15 cellular contexts compared by ENCODE assay signal in the genomic region with DNA sequence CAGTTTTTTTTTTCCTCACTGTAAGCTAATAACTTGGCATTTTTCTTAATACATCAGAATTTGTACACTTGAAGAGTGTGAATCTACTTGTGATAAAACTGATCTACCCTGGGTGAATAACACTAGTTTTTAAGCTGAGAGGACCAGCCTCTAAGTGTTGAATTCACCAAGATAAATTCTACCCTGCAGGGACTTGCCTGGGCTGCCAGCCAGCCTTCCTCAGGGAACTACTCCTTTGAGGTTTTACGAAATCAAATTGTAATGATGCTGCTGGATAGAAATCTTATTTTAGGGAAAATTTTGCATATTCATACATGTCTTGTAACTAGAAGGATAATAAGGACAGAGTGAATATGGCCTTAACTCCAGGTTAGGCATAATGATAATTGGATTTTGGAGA. TPM values are rescaled to one million over a fixed set of nuclear protein-coding genes. Genes with fewer than 3 reads are reported as not detected.
A peak's percentile ranks its signal among the peaks of the same experiment; 100 is the strongest.
DNase-seq lines count a peak whose midpoint lies in the region; ATAC-seq, FAIRE-seq and TF ChIP-seq lines count a peak whose summit lies in the region.
"Had no signal": no experiment of that assay in that cellular context is flagged by ENCODE, and none has a peak within 500 bp of the region (broad histone marks: within the 10 kb centered on the region; RNA-seq: fewer than 3 reads in every experiment).

No MANE protein-coding gene starts in this region.

- no peaks in the 10 kb centered on the region for H3K27me3 ChIP-seq in CD8-positive, alpha-beta memory T cell (ENCODE audit: insufficient read depth, low read length, poor library complexity, severe bottlenecking)
- H3K27me3 ChIP-seq in Loucy (ENCODE audit: insufficient read depth, low read length, poor library complexity, severe bottlenecking) (no peaks in the 10 kb centered on the region), bronchial epithelial cell (ENCODE audit: control insufficient read depth, insufficient read depth, low read length) (no peaks in the 10 kb centered on the region), vagina (no peaks in the 10 kb centered on the region)

- peaks cover 42 to 58% (median 51%) of the 10 kb centered on the region in 3 donors for H3K4me1 Mint-ChIP-seq in CD8-positive, alpha-beta memory T cell
- H3K4me1 Mint-ChIP-seq in natural killer cell treated with Interleukin-12 subunit alpha and Interleukin-12 subunit beta and Interleukin-15 and Interleukin-18, amount 100 ng/mL, for 72 hours (ENCODE audit: low read depth in 2 of 2) = peaks cover 18 to 27% of the 10 kb centered on the region in 2 donors

- peak overlapping the region; percentile 72 for H3K4me2 ChIP-seq in Loucy (ENCODE audit: low read depth, low read length, poor library complexity, severe bottlenecking)

- H3K27me3 Mint-ChIP-seq in CD8-positive, alpha-beta memory T cell = no peaks in the 10 kb centered on the region
- H3K27me3 Mint-ChIP-seq in natural killer cell treated with Interleukin-12 subunit alpha and Interleukin-12 subunit beta and Interleukin-15 and Interleukin-18, amount 100 ng/mL, for 72 hours = no peaks in the 10 kb centered on the region

- H3K36me3 Mint-ChIP-seq in CD8-positive, alpha-beta memory T cell = peaks cover 0 to 40% (median 12%) of the 10 kb centered on the region in 3 donors
- H3K36me3 Mint-ChIP-seq in natural killer cell treated with Interleukin-12 subunit alpha and Interleukin-12 subunit beta and Interleukin-15 and Interleukin-18, amount 100 ng/mL, for 72 hours = peaks cover 16% of the 10 kb centered on the region

- peaks cover 55% of the 10 kb centered on the region for H3K79me2 ChIP-seq in Loucy (ENCODE audit: insufficient read depth, low read length)

- POLR2A ChIA-PET in CD8-positive, alpha-beta memory T cell (lab: Charles Lee) = no interaction called here

- FAIRE-seq in bronchial epithelial cell (lab: Jason Lieb, UNC) = no peak

- H3K9me3 ChIP-seq in CD8-positive, alpha-beta memory T cell (ENCODE audit: low read length) = no peaks in the 10 kb centered on the region
- H3K9me3 ChIP-seq in Loucy (ENCODE audit: insufficient read depth, low read depth, low read length) (no peaks in the 10 kb centered on the region), vagina (no peaks in the 10 kb centered on the region)

- intact Hi-C loops in vagina (cut with DNase I) = loop anchor here (10.0 kb wide), 2 partner anchors 221 to 281 kb away; a partner anchor contains a TSS

- H3K4me1 ChIP-seq in CD8-positive, alpha-beta memory T cell (ENCODE audit: insufficient read depth, low read length) = peaks cover 30% of the 10 kb centered on the region
- peaks cover 42% of the 10 kb centered on the region for H3K4me1 ChIP-seq in Loucy (ENCODE audit: insufficient read depth, low read length, poor library complexity, severe bottlenecking)
- H3K4me1 ChIP-seq in vagina = peaks cover 28% of the 10 kb centered on the region

- peak overlapping the region in 1 of 8 donors; percentile 10 for H3K27ac Mint-ChIP-seq in CD8-positive, alpha-beta memory T cell
- no peak overlapping the region for H3K27ac Mint-ChIP-seq in natural killer cell treated with Interleukin-12 subunit alpha and Interleukin-12 subunit beta and Interleukin-15 and Interleukin-18, amount 100 ng/mL, for 72 hours

- H2AFZ ChIP-seq in Loucy (ENCODE audit: low read length) = no peak overlapping the region

- H3K4me3 ChIP-seq in CD8-positive, alpha-beta memory T cell (ENCODE audit: low read length) = peak overlapping the region; percentile 17
- H3K4me3 ChIP-seq in Loucy (ENCODE audit: low read length, poor library complexity, severe bottlenecking) (peak overlapping the region; percentile 95), bronchial epithelial cell (ENCODE audit: low read depth, low read length) (no peak overlapping the region), vagina (peak overlapping the region in 1 of 2 donors; percentile 62)

- H3K4me3 Mint-ChIP-seq in CD8-positive, alpha-beta memory T cell = peak overlapping the region in 6 of 7 donors; percentile 53 to 100 (median 97)
- peak overlapping the region; percentile 27 for H3K4me3 Mint-ChIP-seq in natural killer cell treated with Interleukin-12 subunit alpha and Interleukin-12 subunit beta and Interleukin-15 and Interleukin-18, amount 100 ng/mL, for 72 hours

- no peak for TF ChIP-seq POLR2A in vagina (IDR thresholded peaks at IDR 0.05)

- H3K36me3 ChIP-seq in CD8-positive, alpha-beta memory T cell (ENCODE audit: insufficient read depth, low read length) = peaks cover 18% of the 10 kb centered on the region
- H3K36me3 ChIP-seq in Loucy (ENCODE audit: insufficient read depth, low read length) (peaks cover 22% of the 10 kb centered on the region), bronchial epithelial cell (ENCODE audit: control insufficient read depth, insufficient read depth, low read length) (peaks cover 4% of the 10 kb centered on the region), vagina (peaks cover 0 to 26% of the 10 kb centered on the region in 2 donors)

- ATAC-seq in natural killer cell treated with Interleukin-12 subunit alpha and Interleukin-12 subunit beta and Interleukin-15 and Interleukin-18, amount 100 ng/mL, for 72 hours = no peak
- ATAC-seq in GM21360 (IDR thresholded peaks at IDR 0.05; ENCODE audit: unreplicated experiment) = no peak
- no peak for ATAC-seq in HG03108 (IDR thresholded peaks at IDR 0.05; ENCODE audit: unreplicated experiment)
- ATAC-seq: sciatic nerve had no signal

- H3K9ac ChIP-seq in Loucy (ENCODE audit: low read depth, low read length, poor library complexity, severe bottlenecking) = peak overlapping the region; percentile 81

- no peaks in the 10 kb centered on the region for H3K9me2 ChIP-seq in Loucy (replicated peaks; ENCODE audit: low read depth, low read length)

- CTCF ChIA-PET in CD8-positive, alpha-beta memory T cell (lab: Charles Lee) = interaction anchor here (1.1 to 2.3 kb wide), 3 partner anchors 8 to 191 kb away, joined by 3 to 7 read pairs (median 6); a partner anchor contains a TSS

- peaks cover 16% of the 10 kb centered on the region for H4K20me1 ChIP-seq in Loucy (ENCODE audit: insufficient read depth, low read length, poor library complexity, severe bottlenecking)

- no peaks in the 10 kb centered on the region for H3F3A ChIP-seq in Loucy (ENCODE audit: low read depth)

- no peak overlapping the region for H3K27ac ChIP-seq in CD8-positive, alpha-beta memory T cell (ENCODE audit: low read depth, low read length)
- no peak overlapping the region for H3K27ac ChIP-seq in vagina

- H3K9me3 Mint-ChIP-seq in CD8-positive, alpha-beta memory T cell = no peaks in the 10 kb centered on the region
- H3K9me3 Mint-ChIP-seq in natural killer cell treated with Interleukin-12 subunit alpha and Interleukin-12 subunit beta and Interleukin-15 and Interleukin-18, amount 100 ng/mL, for 72 hours = no peaks in the 10 kb centered on the region

- DNase-seq in CD8-positive, alpha-beta memory T cell = no peak
- DNase-seq in bronchial epithelial cell (ENCODE audit: low read depth) (peak; percentile 15), NCI-H1417 (lab: John Stamatoyannopoulos, UW) (no peak), vagina (ENCODE audit: extremely low spot score in 2 of 2) (no peak)
- DNase-seq in natural killer cell treated with Interleukin-12 subunit alpha and Interleukin-12 subunit beta and Interleukin-15 and Interleukin-18, amount 100 ng/mL, for 72 hours (ENCODE audit: low spot score) = no peak
- DNase-seq: activated CD4-positive, CD25-positive, alpha-beta regulatory T cell; activated T-cell treated with anti-CD3 and anti-CD28 coated beads, Interleukin-2, amount 50 U/mL, for 48 hours; caudate nucleus had no signal

- TF ChIP-seq CTCF in Loucy (conservative IDR thresholded peaks at IDR 0.05; ENCODE audit: low read length) (no peak), bronchial epithelial cell (IDR thresholded peaks at IDR 0.05; ENCODE audit: insufficient read depth, low read length, severe bottlenecking) (no peak), vagina (IDR thresholded peaks at IDR 0.05) (no peak)

RNA-seq across cellular contexts. Expression of a gene that starts 1.9 kb away (rescaled TPM):
- total RNA-seq in CD8-positive, alpha-beta memory T cell = 10 to 100 TPM; 36.2 to 42.2 TPM
- 19.7 TPM for polyA plus RNA-seq in CD8-positive, alpha-beta memory T cell
- total RNA-seq in bronchial epithelial cell = 73.5 and 82.1 TPM in 2 replicates
- 10 to 100 TPM; 31.6 to 35.5 TPM for total RNA-seq in natural killer cell treated with Interleukin-12 subunit alpha and Interleukin-12 subunit beta and Interleukin-15 and Interleukin-18, amount 100 ng/mL, for 72 hours
- total RNA-seq in vagina = 46.4 TPM

RNA-seq across cellular contexts. Expression of a gene that starts 10.1 kb away (rescaled TPM):
- 10 to 100 TPM; 38.8 to 42.9 TPM for total RNA-seq in CD8-positive, alpha-beta memory T cell
- polyA plus RNA-seq in CD8-positive, alpha-beta memory T cell = 50.1 TPM
- total RNA-seq in bronchial epithelial cell (397 and 426 TPM in 2 replicates), vagina (65.3 TPM)
- 10 to 100 TPM; 36.4 to 42.2 TPM for total RNA-seq in natural killer cell treated with Interleukin-12 subunit alpha and Interleukin-12 subunit beta and Interleukin-15 and Interleukin-18, amount 100 ng/mL, for 72 hours

RNA-seq across cellular contexts. Expression of a gene that starts 58.1 kb away (rescaled TPM):
- total RNA-seq in CD8-positive, alpha-beta memory T cell = not detected
- polyA plus RNA-seq in CD8-positive, alpha-beta memory T cell = not detected
- total RNA-seq in bronchial epithelial cell (not detected in 2 replicates), vagina (not detected)
- total RNA-seq in natural killer cell treated with Interleukin-12 subunit alpha and Interleukin-12 subunit beta and Interleukin-15 and Interleukin-18, amount 100 ng/mL, for 72 hours = not detected
- total RNA-seq: epithelial cell of proximal tubule, NCI-H460, sciatic nerve, temporal lobe had no signal
